In genomic region chr5:132213666-132214065, GRCh38 we compare ENCODE assay signal across 16 cellular contexts. TPM values are rescaled to one million over a fixed set of nuclear protein-coding genes. Genes with fewer than 3 reads are reported as not detected.
A peak's percentile ranks its signal among the peaks of the same experiment; 100 is the strongest.
DNase-seq lines count a peak whose midpoint lies in the region; ATAC-seq and TF ChIP-seq lines count a peak whose summit lies in the region.
"Had no signal": no experiment of that assay in that cellular context is flagged by ENCODE, and none has a peak within 500 bp of the region (broad histone marks: within the 10 kb centered on the region; RNA-seq: fewer than 3 reads in every experiment).

No MANE protein-coding gene starts in this region.

- TF ChIP-seq CTCF in MCF 10A (IDR thresholded peaks at IDR 0.05; ENCODE audit: unreplicated experiment) (no peak), breast epithelium (IDR thresholded peaks at IDR 0.05) (no peak), right atrium auricular region (IDR thresholded peaks at IDR 0.05) (no peak), vagina (IDR thresholded peaks at IDR 0.05) (no peak), esophagus squamous epithelium (IDR thresholded peaks at IDR 0.05) (no peak)

- H3K27me3 ChIP-seq in breast epithelium (no peaks in the 10 kb centered on the region), right atrium auricular region (no peaks in the 10 kb centered on the region), vagina (no peaks in the 10 kb centered on the region), esophagus squamous epithelium (no peaks in the 10 kb centered on the region)

- no peaks in the 10 kb centered on the region for H3K4me1 ChIP-seq in breast epithelium
- peaks cover 0 to 77% of the 10 kb centered on the region in 2 donors for H3K4me1 ChIP-seq in right atrium auricular region
- peaks cover 22% of the 10 kb centered on the region for H3K4me1 ChIP-seq in vagina
- peaks cover 0 to 16% (median 15%) of the 10 kb centered on the region in 3 donors for H3K4me1 ChIP-seq in esophagus squamous epithelium
- H3K4me1 ChIP-seq: Caco-2 had no signal

- H3K36me3 Mint-ChIP-seq in MCF 10A (ENCODE audit: insufficient read depth, unreplicated experiment), result peaks cover 27% of the 10 kb centered on the region

- H3K27ac Mint-ChIP-seq in MCF 10A (ENCODE audit: low read depth, unreplicated experiment), result peak overlapping the region; percentile 80
- H3K27ac Mint-ChIP-seq: CD4-positive, alpha-beta T cell; GM23338 had no signal

- H3K36me3 ChIP-seq in breast epithelium (no peaks in the 10 kb centered on the region), right atrium auricular region (peaks cover 53% of the 10 kb centered on the region), vagina (peaks cover 0 to 39% of the 10 kb centered on the region in 2 donors), esophagus squamous epithelium (peaks cover 6 to 75% (median 6%) of the 10 kb centered on the region in 3 donors)

- no peaks in the 10 kb centered on the region for H3K27me3 Mint-ChIP-seq in MCF 10A (ENCODE audit: insufficient read depth, unreplicated experiment)
- H3K27me3 Mint-ChIP-seq: CD4-positive, alpha-beta T cell had no signal

- H3K4me1 Mint-ChIP-seq in MCF 10A (ENCODE audit: insufficient read depth, unreplicated experiment), result peaks cover 10% of the 10 kb centered on the region
- H3K4me1 Mint-ChIP-seq: GM23338 had no signal

- 89 to 98% methylated on average over 4 to 7 of the region's 7 CpGs for WGBS in esophagus squamous epithelium, 2 donors

- no peak overlapping the region for H3K27ac ChIP-seq in breast epithelium
- peak overlapping the region; percentile 65 to 88 for H3K27ac ChIP-seq in right atrium auricular region
- peak overlapping the region; percentile 93 for H3K27ac ChIP-seq in vagina
- H3K27ac ChIP-seq in esophagus squamous epithelium, result peak overlapping the region in 1 of 4 donors; percentile 89
- H3K27ac ChIP-seq: 22Rv1, A549, C4-2B had no signal

- POLR2A ChIA-PET in MCF 10A (lab: Yijun Ruan, JAX), result no interaction called here

- CTCF ChIA-PET in MCF 10A (lab: Yijun Ruan, JAX), result interaction anchor here (0.8 to 2.6 kb wide), 3 partner anchors 24 to 33 kb away, joined by 3 to 11 read pairs (median 5); no protein-coding TSS in a partner anchor

- H3K9me3 ChIP-seq in breast epithelium, result no peaks in the 10 kb centered on the region
- no peaks in the 10 kb centered on the region for H3K9me3 ChIP-seq in right atrium auricular region
- H3K9me3 ChIP-seq in vagina, result no peaks in the 10 kb centered on the region
- no peaks in the 10 kb centered on the region for H3K9me3 ChIP-seq in esophagus squamous epithelium
- H3K9me3 ChIP-seq: A549, Caco-2 had no signal

- no peak for TF ChIP-seq POLR2A in breast epithelium (IDR thresholded peaks at IDR 0.05)
- no peak for TF ChIP-seq POLR2A in vagina (IDR thresholded peaks at IDR 0.05)
- no peak for TF ChIP-seq POLR2A in esophagus squamous epithelium (IDR thresholded peaks at IDR 0.05)

- H3K9me3 Mint-ChIP-seq in MCF 10A (ENCODE audit: unreplicated experiment), result no peaks in the 10 kb centered on the region
- H3K9me3 Mint-ChIP-seq: CD4-positive, alpha-beta T cell; GM23338 had no signal

- H3K4me3 ChIP-seq in breast epithelium (no peak overlapping the region), right atrium auricular region (no peak overlapping the region), vagina (no peak overlapping the region), esophagus squamous epithelium (no peak overlapping the region)
- H3K4me3 ChIP-seq: A549, GM23338 had no signal

- DNase-seq in MCF 10A (ENCODE audit: unreplicated experiment) (no peak), breast epithelium (ENCODE audit: low spot score in 2 of 2) (no peak), right atrium auricular region (ENCODE audit: low spot score) (no peak), left ventricle myocardium superior (no peak), sciatic nerve (ENCODE audit: low spot score) (peak; percentile 18), vagina (ENCODE audit: extremely low spot score in 2 of 2) (no peak), esophagus squamous epithelium (lab: John Stamatoyannopoulos, UW) (no peak), T-helper 2 cell (no peak)
- DNase-seq: AML-193; Caco-2; CD4-positive, alpha-beta T cell; HCEC 1CT had no signal

- no peak for ATAC-seq in left ventricle myocardium superior
- ATAC-seq in sciatic nerve, result no peak
- ATAC-seq: A549, GM23338 had no signal

- no TSS peak for BruUV-seq in MCF 10A (replicated peaks; lab: Mats Ljungman, UMichigan)

- H3K4me3 Mint-ChIP-seq in MCF 10A (ENCODE audit: unreplicated experiment), result no peak overlapping the region
- H3K4me3 Mint-ChIP-seq: CD4-positive, alpha-beta T cell; GM23338 had no signal

- intact Hi-C loops in MCF 10A (cut with micrococcal nuclease), result no loop called here
- intact Hi-C loops in breast epithelium (cut with DNase I; ENCODE audit: low total_unique reads), result no loop called here
- intact Hi-C loops in left ventricle myocardium superior (cut with micrococcal nuclease), result no loop called here
- intact Hi-C loops in sciatic nerve (cut with DNase I), result no loop called here
- intact Hi-C loops in vagina (cut with DNase I), result no loop called here
- intact Hi-C loops in esophagus squamous epithelium (cut with DNase I), result no loop called here

RNA-seq across cellular contexts. Expression of gene P4HA2, which starts 14.0 kb away (rescaled TPM):
- 53.1 and 91.1 TPM in 2 replicates for total RNA-seq in MCF 10A (2022)
- 10 to 100 TPM; 21.8 to 34.8 (median 26.2) TPM for total RNA-seq in breast epithelium
- 10 to 100 TPM; 60.5 to 65.4 TPM for total RNA-seq in right atrium auricular region
- total RNA-seq in left ventricle myocardium superior, result 78.4 TPM
- total RNA-seq in sciatic nerve, result 26.9 TPM
- 42.0 TPM for total RNA-seq in vagina
- 10 to 100 TPM; 14.7 to 22.2 (median 16.7) TPM for total RNA-seq in esophagus squamous epithelium
- total RNA-seq: CD4-positive, alpha-beta T cell had no signal

RNA-seq across cellular contexts. Expression of gene PDLIM4, which starts 43.8 kb away (rescaled TPM):
- 91.4 and 101 TPM in 2 replicates for total RNA-seq in MCF 10A (2022)
- 100 to 1,000 TPM in 1 of 3 donors, 10 to 100 TPM in 1, 1 to 10 TPM in 1; 9.0 to 102 (median 71.4) TPM for total RNA-seq in breast epithelium
- 10 to 100 TPM; 13.4 to 96.7 TPM for total RNA-seq in right atrium auricular region
- total RNA-seq in left ventricle myocardium superior, result 3.8 TPM
- 50.2 TPM for total RNA-seq in sciatic nerve
- 76.4 TPM for total RNA-seq in vagina
- total RNA-seq in esophagus squamous epithelium, result 10 to 100 TPM; 16.5 to 79.2 (median 47.7) TPM
- total RNA-seq: Caco-2; CD4-positive, alpha-beta T cell had no signal

Comparison
In these comparisons a context has a peak if more than half of its experiments do, and no peak if none do; other contexts are left out.
1. H3K27ac ChIP-seq: peak in right atrium auricular region (2 of 2) and vagina (single experiment); none in breast epithelium (0 of 2).